In genomic region chr15:101127503-101128076, GRCh38 we compare ENCODE assay signal across 9 cellular contexts.
DNase-seq lines count a peak whose midpoint lies in the region; ATAC-seq, FAIRE-seq and TF ChIP-seq lines count a peak whose summit lies in the region.
"Had no signal": no experiment of that assay in that cellular context is flagged by ENCODE, and none has a peak within 500 bp of the region (broad histone marks: within the 10 kb centered on the region; RNA-seq: fewer than 3 reads in every experiment).

No MANE protein-coding gene starts in this region.

- peak; percentile 59 for DNase-seq in GM10266 (ENCODE audit: extremely low spot score)
- DNase-seq in H4 (ENCODE audit: low spot score) = peak; percentile 90
- peak; percentile 85 for DNase-seq in LHCN-M2 (ENCODE audit: low read depth)
- peak in 17 of 34 experiments; percentile 4 to 36 (median 20) for DNase-seq in T-cell
- DNase-seq in HepG2 (ENCODE audit: low spot score) = peak; percentile 24
- DNase-seq in stimulated activated CD8-positive, alpha-beta memory T cell treated with anti-CD3 and anti-CD28 coated beads, Interleukin-12 subunit alpha, Interleukin-12 subunit beta, amount 100 ng/mL, for 4 hours (ENCODE audit: low read depth) = peak; percentile 29
- DNase-seq in NCI-H187 (lab: John Stamatoyannopoulos, UW) = no peak

- H4K20me1 ChIP-seq in HepG2 (ENCODE audit: insufficient read depth, low read length) = no peaks in the 10 kb centered on the region

- ATAC-seq in T-cell (replicated peaks in 1 of 4) (peak; percentile 46 to 70 (median 64)), HepG2 (peak; percentile 74)

- no peak overlapping the region for H2AFZ ChIP-seq in HepG2 (ENCODE audit: low read length)

- H3K4me3 Mint-ChIP-seq in T-cell (peak overlapping the region; percentile 41 to 80 (median 56)), brain (peak overlapping the region; percentile 33 to 65 (median 41))

- H3K27ac Mint-ChIP-seq in T-cell (peak overlapping the region; percentile 97 to 99), brain (peak overlapping the region; percentile 90 to 98 (median 97))

- peaks cover 41% of the 10 kb centered on the region for H3K4me1 ChIP-seq in HepG2 (ENCODE audit: insufficient read depth, low read length)

- H3K4me1 Mint-ChIP-seq in T-cell (peaks cover 47 to 59% (median 49%) of the 10 kb centered on the region in 3 donors), brain (peaks cover 58% of the 10 kb centered on the region)

- TF ChIP-seq POLR2A in HepG2 (IDR thresholded peaks at IDR 0.05; ENCODE audit: insufficient read depth in 1 of 2, low read depth in 2 of 2, low read length in 2 of 2) = no peak

- H3K9me3 Mint-ChIP-seq in T-cell (peaks cover 0 to 3% (median 0%) of the 10 kb centered on the region in 3 donors), brain (peaks cover 2 to 10% (median 5%) of the 10 kb centered on the region in 5 experiments)

- POLR2A ChIA-PET in T-cell (lab: Charles Lee) (no interaction called here), HepG2 (lab: Yijun Ruan, JAX) (no interaction called here)

- H3K9me3 ChIP-seq in HepG2 (ENCODE audit: low read length) = no peaks in the 10 kb centered on the region

- H3K9ac ChIP-seq in HepG2 (ENCODE audit: insufficient read depth, low read depth, low read length) = no peak overlapping the region

- CTCF ChIA-PET in T-cell (lab: Charles Lee) = interaction anchor here in 1 of 2 donors (0.7 to 0.8 kb wide), 2 partner anchors 60 to 119 kb away, joined by 3 read pairs; no protein-coding TSS in a partner anchor
- CTCF ChIA-PET in HepG2 (lab: Yijun Ruan, JAX; ENCODE audit: low intra/inter-chr PET ratio, low total read pairs) = no interaction called here

- 3% methylated on average over 13 of the region's 13 CpGs for WGBS in HepG2 (ENCODE audit: low lambda C conversion rate)

- FAIRE-seq in HepG2 (lab: Jason Lieb, UNC) = no peak
- FAIRE-seq: colon had no signal

- H3K27me3 ChIP-seq in HepG2 (ENCODE audit: control insufficient read depth in 1 of 2, insufficient read depth in 2 of 2, low read length in 2 of 2) = peaks cover 2 to 33% of the 10 kb centered on the region in 2 experiments; a peak in 3 of 5 replicates

- no peaks in the 10 kb centered on the region for H3K36me3 ChIP-seq in HepG2 (replicated peaks in 1 of 2; ENCODE audit: control insufficient read depth in 1 of 2, insufficient read depth in 2 of 2, low read length in 2 of 2)

- in situ Hi-C loops in HepG2 (cut with HindIII; ENCODE audit: extremely low pct_ligation_motif_present, low pct_unique_long_range_greater_than_20kb) = loop anchor here (5.0 kb wide), 1 partner anchor 35 kb away; no protein-coding TSS in a partner anchor

- BruUV-seq in HepG2 (replicated peaks; lab: Mats Ljungman, UMichigan) = no TSS peak

- no peak for TF ChIP-seq RAD21 in HepG2 (CRISPR knock-in tag; IDR thresholded peaks at IDR 0.05)

- H3K27ac ChIP-seq in HepG2 (ENCODE audit: extremely low read length, insufficient read depth, low read length) = no peak overlapping the region

- H3K36me3 Mint-ChIP-seq in T-cell (no peaks in the 10 kb centered on the region), brain (no peaks in the 10 kb centered on the region)

- H3K27me3 Mint-ChIP-seq in T-cell = no peaks in the 10 kb centered on the region
- no peaks in the 10 kb centered on the region for H3K27me3 Mint-ChIP-seq in brain

- no peak for TF ChIP-seq CTCF in GM10266 (IDR thresholded peaks at IDR 0.05; ENCODE audit: control insufficient read depth, insufficient read depth, low read depth, missing control alignments)
- TF ChIP-seq CTCF in brain (conservative IDR thresholded peaks at IDR 0.05) = no peak
- no peak for TF ChIP-seq CTCF in HepG2 (CRISPR knock-in tag; IDR thresholded peaks at IDR 0.05)

- intact Hi-C loops in HepG2 (cut with micrococcal nuclease; ENCODE audit: unreplicated experiment) = loop anchor here (5.0 to 10.0 kb wide), 2 partner anchors 35 to 127 kb away; partner anchors contain the start of gene CHSY1

- no peak for TF ChIP-seq EP300 in HepG2 (IDR thresholded peaks at IDR 0.05; ENCODE audit: low read depth in 2 of 2, low read length in 2 of 2)
- TF ChIP-seq EP300 in HepG2 (CRISPR knock-in tag; IDR thresholded peaks at IDR 0.05; ENCODE audit: borderline replicate concordance) = no peak

- H3K4me3 ChIP-seq in HepG2 (replicated peaks in 1 of 3; ENCODE audit: insufficient read depth in 1 of 3, low read depth in 2 of 3, low read length in 3 of 3) = peak overlapping the region in 1 of 3 experiments; percentile 27; a peak in 2 of 6 replicates

- no peaks in the 10 kb centered on the region for H3K79me2 ChIP-seq in HepG2 (ENCODE audit: insufficient read depth, low read length)

- peak overlapping the region; percentile 57 for H3K4me2 ChIP-seq in HepG2 (ENCODE audit: low read depth, low read length)

TF ChIP-seq in HepG2, 621 proteins besides CTCF, POLR2A, EP300 and RAD21 (continues in another document):
- TF ChIP-seq NR0B2 (CRISPR knock-in tag; IDR thresholded peaks at IDR 0.05) (no peak), JUND (CRISPR knock-in tag; IDR thresholded peaks at IDR 0.05) (no peak), ZBTB7B (CRISPR knock-in tag; IDR thresholded peaks at IDR 0.05) (0 out of 2 replicates have a peak, but pooled peaks have one; percentile 31), GRHL1 (CRISPR knock-in tag; conservative IDR thresholded peaks at IDR 0.05) (no peak)
- TF ChIP-seq, protein P1, sequence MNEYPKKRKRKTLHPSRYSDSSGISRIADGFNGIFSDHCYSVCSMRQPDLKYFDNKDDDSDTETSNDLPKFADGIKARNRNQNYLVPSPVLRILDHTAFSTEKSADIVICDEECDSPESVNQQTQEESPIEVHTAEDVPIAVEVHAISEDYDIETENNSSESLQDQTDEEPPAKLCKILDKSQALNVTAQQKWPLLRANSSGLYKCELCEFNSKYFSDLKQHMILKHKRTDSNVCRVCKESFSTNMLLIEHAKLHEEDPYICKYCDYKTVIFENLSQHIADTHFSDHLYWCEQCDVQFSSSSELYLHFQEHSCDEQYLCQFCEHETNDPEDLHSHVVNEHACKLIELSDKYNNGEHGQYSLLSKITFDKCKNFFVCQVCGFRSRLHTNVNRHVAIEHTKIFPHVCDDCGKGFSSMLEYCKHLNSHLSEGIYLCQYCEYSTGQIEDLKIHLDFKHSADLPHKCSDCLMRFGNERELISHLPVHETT (CRISPR knock-in tag; conservative IDR thresholded peaks at IDR 0.05) = no peak
- TF ChIP-seq, protein P2, sequence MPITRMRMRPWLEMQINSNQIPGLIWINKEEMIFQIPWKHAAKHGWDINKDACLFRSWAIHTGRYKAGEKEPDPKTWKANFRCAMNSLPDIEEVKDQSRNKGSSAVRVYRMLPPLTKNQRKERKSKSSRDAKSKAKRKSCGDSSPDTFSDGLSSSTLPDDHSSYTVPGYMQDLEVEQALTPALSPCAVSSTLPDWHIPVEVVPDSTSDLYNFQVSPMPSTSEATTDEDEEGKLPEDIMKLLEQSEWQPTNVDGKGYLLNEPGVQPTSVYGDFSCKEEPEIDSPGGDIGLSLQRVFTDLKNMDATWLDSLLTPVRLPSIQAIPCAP (CRISPR knock-in tag; IDR thresholded peaks at IDR 0.05; ENCODE audit: low read depth) = no peak
- TF ChIP-seq, protein P3, sequence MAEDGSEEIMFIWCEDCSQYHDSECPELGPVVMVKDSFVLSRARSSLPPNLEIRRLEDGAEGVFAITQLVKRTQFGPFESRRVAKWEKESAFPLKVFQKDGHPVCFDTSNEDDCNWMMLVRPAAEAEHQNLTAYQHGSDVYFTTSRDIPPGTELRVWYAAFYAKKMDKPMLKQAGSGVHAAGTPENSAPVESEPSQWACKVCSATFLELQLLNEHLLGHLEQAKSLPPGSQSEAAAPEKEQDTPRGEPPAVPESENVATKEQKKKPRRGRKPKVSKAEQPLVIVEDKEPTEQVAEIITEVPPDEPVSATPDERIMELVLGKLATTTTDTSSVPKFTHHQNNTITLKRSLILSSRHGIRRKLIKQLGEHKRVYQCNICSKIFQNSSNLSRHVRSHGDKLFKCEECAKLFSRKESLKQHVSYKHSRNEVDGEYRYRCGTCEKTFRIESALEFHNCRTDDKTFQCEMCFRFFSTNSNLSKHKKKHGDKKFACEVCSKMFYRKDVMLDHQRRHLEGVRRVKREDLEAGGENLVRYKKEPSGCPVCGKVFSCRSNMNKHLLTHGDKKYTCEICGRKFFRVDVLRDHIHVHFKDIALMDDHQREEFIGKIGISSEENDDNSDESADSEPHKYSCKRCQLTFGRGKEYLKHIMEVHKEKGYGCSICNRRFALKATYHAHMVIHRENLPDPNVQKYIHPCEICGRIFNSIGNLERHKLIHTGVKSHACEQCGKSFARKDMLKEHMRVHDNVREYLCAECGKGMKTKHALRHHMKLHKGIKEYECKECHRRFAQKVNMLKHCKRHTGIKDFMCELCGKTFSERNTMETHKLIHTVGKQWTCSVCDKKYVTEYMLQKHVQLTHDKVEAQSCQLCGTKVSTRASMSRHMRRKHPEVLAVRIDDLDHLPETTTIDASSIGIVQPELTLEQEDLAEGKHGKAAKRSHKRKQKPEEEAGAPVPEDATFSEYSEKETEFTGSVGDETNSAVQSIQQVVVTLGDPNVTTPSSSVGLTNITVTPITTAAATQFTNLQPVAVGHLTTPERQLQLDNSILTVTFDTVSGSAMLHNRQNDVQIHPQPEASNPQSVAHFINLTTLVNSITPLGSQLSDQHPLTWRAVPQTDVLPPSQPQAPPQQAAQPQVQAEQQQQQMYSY (CRISPR knock-in tag; IDR thresholded peaks at IDR 0.05) = no peak

Comparison
In these comparisons a context has a peak if more than half of its experiments do, and no peak if none do; other contexts are left out.
1. DNase-seq: peak in GM10266 (single experiment), H4 (single experiment), LHCN-M2 (single experiment), HepG2 (single experiment) and stimulated activated CD8-positive, alpha-beta memory T cell treated with anti-CD3 and anti-CD28 coated beads, Interleukin-12 subunit alpha, Interleukin-12 subunit beta, amount 100 ng/mL, for 4 hours (single experiment); none in NCI-H187 (0 of 2).